ENCODE assay signal across 16 cellular contexts in the genomic region with DNA sequence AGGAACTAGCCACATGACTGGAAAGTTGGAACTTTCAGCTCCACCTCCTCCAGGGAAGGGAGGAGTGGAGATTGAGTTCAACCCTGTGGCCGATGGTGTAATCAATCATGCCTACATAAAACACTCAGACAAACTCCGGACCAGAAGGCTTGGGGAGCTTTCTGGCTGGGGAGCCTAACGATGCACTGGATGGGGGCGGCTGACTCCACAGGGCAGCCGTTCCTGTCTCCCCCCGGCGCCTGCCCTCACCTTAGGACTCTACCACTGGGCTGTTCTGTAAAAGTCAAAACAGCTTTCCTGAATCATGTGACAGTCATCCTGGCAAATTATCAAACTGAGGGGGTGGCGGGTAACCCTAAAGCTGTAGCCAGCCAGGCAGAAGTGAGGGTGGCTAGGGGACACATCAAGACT. TPM values are rescaled to one million over a fixed set of nuclear protein-coding genes. Genes with fewer than 3 reads are reported as not detected.
DNase-seq lines count a peak whose midpoint lies in the region; ATAC-seq and TF ChIP-seq lines count a peak whose summit lies in the region.
"Had no signal": no experiment of that assay in that cellular context is flagged by ENCODE, and none has a peak within 500 bp of the region (broad histone marks: within the 10 kb centered on the region; RNA-seq: fewer than 3 reads in every experiment).

No MANE protein-coding gene starts in this region.

- no peak for ATAC-seq in GM21515 (IDR thresholded peaks at IDR 0.05; ENCODE audit: unreplicated experiment)
- no peak for ATAC-seq in HG02571 (IDR thresholded peaks at IDR 0.05; ENCODE audit: unreplicated experiment)
- ATAC-seq: left ventricle myocardium superior, SK-N-SH treated with all-trans-retinoic acid at 6 μM for 48 hours had no signal

- no peak overlapping the region for H3K4me3 ChIP-seq in astrocyte of the cerebellum (ENCODE audit: low read depth, low read length)
- H3K4me3 ChIP-seq: hepatocyte had no signal

- in situ Hi-C loops in astrocyte of the cerebellum (cut with HindIII; ENCODE audit: low sequenced_read_pairs) = no loop called here

- TF ChIP-seq CTCF in astrocyte of the cerebellum (IDR thresholded peaks at IDR 0.05; ENCODE audit: low read depth, low read length, missing control alignments) = no peak

- DNase-seq in GM03348 (ENCODE audit: low spot score) (peak; percentile 77), astrocyte of the cerebellum (ENCODE audit: low read depth) (peak; percentile 22), hepatic stellate cell (ENCODE audit: low spot score) (peak; percentile 46), renal cortical epithelial cell (ENCODE audit: low read depth) (peak; percentile 86), SHP77 (lab: John Stamatoyannopoulos, UW) (no peak), cerebellar cortex (ENCODE audit: low spot score) (no peak)
- DNase-seq: activated CD8-positive, alpha-beta memory T cell treated with anti-CD3 and anti-CD28 coated beads for 24 hours; activated effector memory CD4-positive, alpha-beta T cell treated with Interleukin-2 at 50 U/mL for 16 hours; brain microvascular endothelial cell; DMS 273 treated with DMSO at 0.1 percent for 48 hours; left ventricle myocardium superior; NCI-H524 had no signal

RNA-seq across cellular contexts. Expression of gene GOLM1, which starts 58.0 kb away (rescaled TPM):
- 81.1 and 177 TPM in 2 replicates for total RNA-seq in renal cortical epithelial cell

Comparison
In these comparisons a context has a peak if more than half of its experiments do, and no peak if none do; other contexts are left out.
1. DNase-seq: peak in GM03348 (single experiment), astrocyte of the cerebellum (single experiment), hepatic stellate cell (single experiment) and renal cortical epithelial cell (single experiment); none in SHP77 (0 of 2) and cerebellar cortex (single experiment).